ENCODE assay signal across 1 cellular context in genomic region chr19:2775556-2776430, GRCh38.
A peak's percentile ranks its signal among the peaks of the same experiment; 100 is the strongest.
TF ChIP-seq lines count a peak whose summit lies in the region.

No MANE protein-coding gene starts in this region.

TF ChIP-seq in HepG2, 621 proteins besides CTCF, POLR2A, EP300 and RAD21 (continued from another document and continues in another):
- TF ChIP-seq ZNF550 (CRISPR knock-in tag; IDR thresholded peaks at IDR 0.05; ENCODE audit: borderline replicate concordance) (no peak), CREM (IDR thresholded peaks at IDR 0.05) (peak; percentile 84), CREM (CRISPR knock-in tag; IDR thresholded peaks at IDR 0.05) (no peak), ZNF652 (CRISPR knock-in tag; IDR thresholded peaks at IDR 0.05; ENCODE audit: borderline replicate concordance, low read depth) (no peak), FLYWCH1 (CRISPR knock-in tag; IDR thresholded peaks at IDR 0.05) (no peak), ZSCAN22 (CRISPR knock-in tag; IDR thresholded peaks at IDR 0.05) (no peak), ZBTB20 (CRISPR knock-in tag; IDR thresholded peaks at IDR 0.05; ENCODE audit: borderline replicate concordance, low read depth) (no peak), GFI1 (CRISPR knock-in tag; IDR thresholded peaks at IDR 0.05; ENCODE audit: borderline replicate concordance) (no peak), IRF1 (CRISPR knock-in tag; IDR thresholded peaks at IDR 0.05; ENCODE audit: low read depth) (no peak), DNMT3B (CRISPR knock-in tag; conservative IDR thresholded peaks at IDR 0.05) (no peak), MXD4 (CRISPR knock-in tag; IDR thresholded peaks at IDR 0.05) (peak; percentile 53; the same call in 1 of the 2 replicates), ZFP41 (CRISPR knock-in tag; IDR thresholded peaks at IDR 0.05; ENCODE audit: borderline replicate concordance) (no peak), RNF2 (conservative IDR thresholded peaks at IDR 0.05; ENCODE audit: low read depth) (no peak), ZNF317 (CRISPR knock-in tag; IDR thresholded peaks at IDR 0.05) (no peak), SETDB1 (CRISPR knock-in tag; IDR thresholded peaks at IDR 0.05; ENCODE audit: borderline replicate concordance) (no peak), FOSL1 (CRISPR knock-in tag; IDR thresholded peaks at IDR 0.05; ENCODE audit: borderline replicate concordance) (no peak), SSRP1 (CRISPR knock-in tag; IDR thresholded peaks at IDR 0.05) (no peak), ZNF720 (CRISPR knock-in tag; IDR thresholded peaks at IDR 0.05) (no peak), HOMEZ (CRISPR knock-in tag; IDR thresholded peaks at IDR 0.05; ENCODE audit: low read depth) (0 out of 2 replicates have a peak, but pooled peaks have one; percentile 9), POLR2G (IDR thresholded peaks at IDR 0.05; ENCODE audit: low read depth, low read length) (no peak), ARID3A (IDR thresholded peaks at IDR 0.05; ENCODE audit: low read depth, low read length) (no peak), SAP130 (CRISPR knock-in tag; IDR thresholded peaks at IDR 0.05; ENCODE audit: low read depth) (peak; percentile 83), ZXDC (CRISPR knock-in tag; IDR thresholded peaks at IDR 0.05) (no peak), U2AF2 (IDR thresholded peaks at IDR 0.05; ENCODE audit: low read depth, low read length) (no peak), ATM (IDR thresholded peaks at IDR 0.05; ENCODE audit: borderline replicate concordance) (no peak), NCOA5 (CRISPR knock-in tag; IDR thresholded peaks at IDR 0.05) (no peak), ZFAT (CRISPR knock-in tag; conservative IDR thresholded peaks at IDR 0.05) (no peak), KDM5A (IDR thresholded peaks at IDR 0.05; ENCODE audit: borderline replicate concordance, low read length) (0 out of 2 replicates have a peak, but pooled peaks have one; percentile 42), SRSF1 (optimal IDR thresholded peaks at IDR 0.05; ENCODE audit: low read depth, low read length) (no peak), SRSF4 (IDR thresholded peaks at IDR 0.05; ENCODE audit: low read depth, low read length, poor library complexity, severe bottlenecking) (no peak), HMG20B (CRISPR knock-in tag; conservative IDR thresholded peaks at IDR 0.05) (no peak), ZNF547 (CRISPR knock-in tag; IDR thresholded peaks at IDR 0.05) (no peak), MED1 (CRISPR knock-in tag; IDR thresholded peaks at IDR 0.05) (peak; percentile 29; the same call in 1 of the 2 replicates), ZNF34 (CRISPR knock-in tag; IDR thresholded peaks at IDR 0.05; ENCODE audit: borderline replicate concordance) (no peak), STAT5B (CRISPR knock-in tag; IDR thresholded peaks at IDR 0.05) (no peak), MAF1 (CRISPR knock-in tag; IDR thresholded peaks at IDR 0.05; ENCODE audit: borderline replicate concordance) (no peak), TFDP2 (CRISPR knock-in tag; IDR thresholded peaks at IDR 0.05) (no peak), NR3C1 (CRISPR knock-in tag; IDR thresholded peaks at IDR 0.05) (no peak), ZBTB39 (CRISPR knock-in tag; IDR thresholded peaks at IDR 0.05) (no peak), GLI4 (CRISPR knock-in tag; IDR thresholded peaks at IDR 0.05; ENCODE audit: borderline replicate concordance) (no peak)
- TF ChIP-seq, protein P1, sequence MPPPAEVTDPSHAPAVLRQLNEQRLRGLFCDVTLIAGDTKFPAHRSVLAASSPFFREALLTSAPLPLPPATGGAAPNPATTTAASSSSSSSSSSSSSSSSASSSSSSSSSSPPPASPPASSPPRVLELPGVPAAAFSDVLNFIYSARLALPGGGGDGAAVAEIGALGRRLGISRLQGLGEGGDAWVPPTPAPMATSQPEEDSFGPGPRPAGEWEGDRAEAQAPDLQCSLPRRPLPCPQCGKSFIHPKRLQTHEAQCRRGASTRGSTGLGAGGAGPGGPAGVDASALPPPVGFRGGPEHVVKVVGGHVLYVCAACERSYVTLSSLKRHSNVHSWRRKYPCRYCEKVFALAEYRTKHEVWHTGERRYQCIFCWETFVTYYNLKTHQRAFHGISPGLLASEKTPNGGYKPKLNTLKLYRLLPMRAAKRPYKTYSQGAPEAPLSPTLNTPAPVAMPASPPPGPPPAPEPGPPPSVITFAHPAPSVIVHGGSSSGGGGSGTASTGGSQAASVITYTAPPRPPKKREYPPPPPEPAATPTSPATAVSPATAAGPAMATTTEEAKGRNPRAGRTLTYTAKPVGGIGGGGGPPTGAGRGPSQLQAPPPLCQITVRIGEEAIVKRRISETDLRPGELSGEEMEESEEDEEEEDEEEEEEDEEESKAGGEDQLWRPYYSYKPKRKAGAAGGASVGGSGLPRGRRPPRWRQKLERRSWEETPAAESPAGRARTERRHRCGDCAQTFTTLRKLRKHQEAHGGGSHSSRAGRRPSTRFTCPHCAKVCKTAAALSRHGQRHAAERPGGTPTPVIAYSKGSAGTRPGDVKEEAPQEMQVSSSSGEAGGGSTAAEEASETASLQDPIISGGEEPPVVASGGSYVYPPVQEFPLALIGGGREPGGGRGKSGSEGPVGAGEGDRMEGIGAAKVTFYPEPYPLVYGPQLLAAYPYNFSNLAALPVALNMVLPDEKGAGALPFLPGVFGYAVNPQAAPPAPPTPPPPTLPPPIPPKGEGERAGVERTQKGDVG (CRISPR knock-in tag; IDR thresholded peaks at IDR 0.05; ENCODE audit: borderline replicate concordance), result no peak
- TF ChIP-seq, protein P2, sequence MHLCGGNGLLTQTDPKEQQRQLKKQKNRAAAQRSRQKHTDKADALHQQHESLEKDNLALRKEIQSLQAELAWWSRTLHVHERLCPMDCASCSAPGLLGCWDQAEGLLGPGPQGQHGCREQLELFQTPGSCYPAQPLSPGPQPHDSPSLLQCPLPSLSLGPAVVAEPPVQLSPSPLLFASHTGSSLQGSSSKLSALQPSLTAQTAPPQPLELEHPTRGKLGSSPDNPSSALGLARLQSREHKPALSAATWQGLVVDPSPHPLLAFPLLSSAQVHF (CRISPR knock-in tag; IDR thresholded peaks at IDR 0.05), result no peak
- TF ChIP-seq, protein P3, sequence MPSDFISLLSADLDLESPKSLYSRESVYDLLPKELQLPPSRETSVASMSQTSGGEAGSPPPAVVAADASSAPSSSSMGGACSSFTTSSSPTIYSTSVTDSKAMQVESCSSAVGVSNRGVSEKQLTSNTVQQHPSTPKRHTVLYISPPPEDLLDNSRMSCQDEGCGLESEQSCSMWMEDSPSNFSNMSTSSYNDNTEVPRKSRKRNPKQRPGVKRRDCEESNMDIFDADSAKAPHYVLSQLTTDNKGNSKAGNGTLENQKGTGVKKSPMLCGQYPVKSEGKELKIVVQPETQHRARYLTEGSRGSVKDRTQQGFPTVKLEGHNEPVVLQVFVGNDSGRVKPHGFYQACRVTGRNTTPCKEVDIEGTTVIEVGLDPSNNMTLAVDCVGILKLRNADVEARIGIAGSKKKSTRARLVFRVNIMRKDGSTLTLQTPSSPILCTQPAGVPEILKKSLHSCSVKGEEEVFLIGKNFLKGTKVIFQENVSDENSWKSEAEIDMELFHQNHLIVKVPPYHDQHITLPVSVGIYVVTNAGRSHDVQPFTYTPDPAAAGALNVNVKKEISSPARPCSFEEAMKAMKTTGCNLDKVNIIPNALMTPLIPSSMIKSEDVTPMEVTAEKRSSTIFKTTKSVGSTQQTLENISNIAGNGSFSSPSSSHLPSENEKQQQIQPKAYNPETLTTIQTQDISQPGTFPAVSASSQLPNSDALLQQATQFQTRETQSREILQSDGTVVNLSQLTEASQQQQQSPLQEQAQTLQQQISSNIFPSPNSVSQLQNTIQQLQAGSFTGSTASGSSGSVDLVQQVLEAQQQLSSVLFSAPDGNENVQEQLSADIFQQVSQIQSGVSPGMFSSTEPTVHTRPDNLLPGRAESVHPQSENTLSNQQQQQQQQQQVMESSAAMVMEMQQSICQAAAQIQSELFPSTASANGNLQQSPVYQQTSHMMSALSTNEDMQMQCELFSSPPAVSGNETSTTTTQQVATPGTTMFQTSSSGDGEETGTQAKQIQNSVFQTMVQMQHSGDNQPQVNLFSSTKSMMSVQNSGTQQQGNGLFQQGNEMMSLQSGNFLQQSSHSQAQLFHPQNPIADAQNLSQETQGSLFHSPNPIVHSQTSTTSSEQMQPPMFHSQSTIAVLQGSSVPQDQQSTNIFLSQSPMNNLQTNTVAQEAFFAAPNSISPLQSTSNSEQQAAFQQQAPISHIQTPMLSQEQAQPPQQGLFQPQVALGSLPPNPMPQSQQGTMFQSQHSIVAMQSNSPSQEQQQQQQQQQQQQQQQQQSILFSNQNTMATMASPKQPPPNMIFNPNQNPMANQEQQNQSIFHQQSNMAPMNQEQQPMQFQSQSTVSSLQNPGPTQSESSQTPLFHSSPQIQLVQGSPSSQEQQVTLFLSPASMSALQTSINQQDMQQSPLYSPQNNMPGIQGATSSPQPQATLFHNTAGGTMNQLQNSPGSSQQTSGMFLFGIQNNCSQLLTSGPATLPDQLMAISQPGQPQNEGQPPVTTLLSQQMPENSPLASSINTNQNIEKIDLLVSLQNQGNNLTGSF (CRISPR knock-in tag; IDR thresholded peaks at IDR 0.05), result no peak
- TF ChIP-seq, protein P4, sequence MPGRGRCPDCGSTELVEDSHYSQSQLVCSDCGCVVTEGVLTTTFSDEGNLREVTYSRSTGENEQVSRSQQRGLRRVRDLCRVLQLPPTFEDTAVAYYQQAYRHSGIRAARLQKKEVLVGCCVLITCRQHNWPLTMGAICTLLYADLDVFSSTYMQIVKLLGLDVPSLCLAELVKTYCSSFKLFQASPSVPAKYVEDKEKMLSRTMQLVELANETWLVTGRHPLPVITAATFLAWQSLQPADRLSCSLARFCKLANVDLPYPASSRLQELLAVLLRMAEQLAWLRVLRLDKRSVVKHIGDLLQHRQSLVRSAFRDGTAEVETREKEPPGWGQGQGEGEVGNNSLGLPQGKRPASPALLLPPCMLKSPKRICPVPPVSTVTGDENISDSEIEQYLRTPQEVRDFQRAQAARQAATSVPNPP (CRISPR knock-in tag; IDR thresholded peaks at IDR 0.05), result no peak
